Comparison of ENCODE assay signal across 1 cellular context in the genomic region with DNA sequence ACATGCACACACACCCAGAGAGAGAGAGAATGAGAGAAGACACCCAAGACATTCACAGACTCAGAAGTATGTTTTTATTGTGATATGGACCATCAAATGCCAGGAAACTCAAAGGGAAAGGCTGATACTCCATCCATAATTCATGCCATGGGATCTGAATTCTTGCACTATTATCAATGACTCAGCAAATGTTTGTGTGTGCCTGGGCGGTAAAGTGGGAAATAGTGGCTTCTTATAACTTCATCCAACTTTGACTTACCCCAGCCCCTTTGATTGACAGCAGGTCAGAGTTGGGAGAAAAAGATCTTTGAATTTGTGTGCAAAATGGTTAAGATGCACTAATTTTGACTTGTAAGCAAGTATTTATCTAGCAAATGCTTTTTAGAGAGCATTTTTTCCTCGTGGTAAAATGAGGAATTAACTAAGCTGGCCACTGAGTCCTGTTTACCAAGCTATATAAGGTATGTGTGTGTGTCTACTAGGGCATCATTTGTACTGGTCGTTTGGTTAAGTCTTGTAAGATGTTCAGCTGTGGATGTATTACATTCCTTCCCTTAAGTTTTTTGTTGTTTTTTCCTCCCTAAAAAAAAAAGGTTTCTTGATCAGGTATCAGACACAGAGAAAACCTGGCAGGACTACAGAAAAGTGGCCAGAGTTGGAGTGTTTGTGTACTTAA.
TF ChIP-seq lines count a peak whose summit lies in the region.

No MANE protein-coding gene starts in this region.

TF ChIP-seq in HepG2, 621 proteins besides CTCF, POLR2A, EP300 and RAD21:
- TF ChIP-seq NFE2L2 (IDR thresholded peaks at IDR 0.05; ENCODE audit: low read length) (peak; percentile 96), SRF (IDR thresholded peaks at IDR 0.05; ENCODE audit: low read depth, low read length) (peak; percentile 38; the same call in 1 of the 2 replicates), SMAD3 (CRISPR knock-in tag; IDR thresholded peaks at IDR 0.05) (0 out of 2 replicates have a peak, but pooled peaks have one; percentile 26), MAFG (CRISPR knock-in tag; IDR thresholded peaks at IDR 0.05) (0 out of 2 replicates have a peak, but pooled peaks have one; percentile 50), MAFK (conservative IDR thresholded peaks at IDR 0.05 in 1 of 2, IDR thresholded peaks at IDR 0.05 in 1 of 2; ENCODE audit: low read length in 2 of 2) (peak; percentile 96), FOXK2 (IDR thresholded peaks at IDR 0.05) (no peak), SIX4 (CRISPR knock-in tag; IDR thresholded peaks at IDR 0.05) (no peak), PTBP1 (IDR thresholded peaks at IDR 0.05; ENCODE audit: low read depth, low read length, poor library complexity, severe bottlenecking) (no peak), MAFF (IDR thresholded peaks at IDR 0.05; ENCODE audit: low read depth, low read length) (peak; percentile 95), NFE2 (CRISPR knock-in tag; IDR thresholded peaks at IDR 0.05) (peak; percentile 71; the same call in 1 of the 2 replicates), RFXAP (CRISPR knock-in tag; IDR thresholded peaks at IDR 0.05; ENCODE audit: borderline replicate concordance) (no peak), ZNF136 (CRISPR knock-in tag; IDR thresholded peaks at IDR 0.05; ENCODE audit: low read depth) (no peak), HDAC1 (CRISPR knock-in tag; IDR thresholded peaks at IDR 0.05) (no peak)
- TF ChIP-seq, protein P1, sequence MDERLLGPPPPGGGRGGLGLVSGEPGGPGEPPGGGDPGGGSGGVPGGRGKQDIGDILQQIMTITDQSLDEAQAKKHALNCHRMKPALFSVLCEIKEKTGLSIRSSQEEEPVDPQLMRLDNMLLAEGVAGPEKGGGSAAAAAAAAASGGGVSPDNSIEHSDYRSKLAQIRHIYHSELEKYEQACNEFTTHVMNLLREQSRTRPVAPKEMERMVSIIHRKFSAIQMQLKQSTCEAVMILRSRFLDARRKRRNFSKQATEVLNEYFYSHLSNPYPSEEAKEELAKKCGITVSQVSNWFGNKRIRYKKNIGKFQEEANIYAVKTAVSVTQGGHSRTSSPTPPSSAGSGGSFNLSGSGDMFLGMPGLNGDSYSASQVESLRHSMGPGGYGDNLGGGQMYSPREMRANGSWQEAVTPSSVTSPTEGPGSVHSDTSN (CRISPR knock-in tag; IDR thresholded peaks at IDR 0.05), result 0 out of 2 replicates have a peak, but pooled peaks have one; percentile 14
- TF ChIP-seq, protein P2, sequence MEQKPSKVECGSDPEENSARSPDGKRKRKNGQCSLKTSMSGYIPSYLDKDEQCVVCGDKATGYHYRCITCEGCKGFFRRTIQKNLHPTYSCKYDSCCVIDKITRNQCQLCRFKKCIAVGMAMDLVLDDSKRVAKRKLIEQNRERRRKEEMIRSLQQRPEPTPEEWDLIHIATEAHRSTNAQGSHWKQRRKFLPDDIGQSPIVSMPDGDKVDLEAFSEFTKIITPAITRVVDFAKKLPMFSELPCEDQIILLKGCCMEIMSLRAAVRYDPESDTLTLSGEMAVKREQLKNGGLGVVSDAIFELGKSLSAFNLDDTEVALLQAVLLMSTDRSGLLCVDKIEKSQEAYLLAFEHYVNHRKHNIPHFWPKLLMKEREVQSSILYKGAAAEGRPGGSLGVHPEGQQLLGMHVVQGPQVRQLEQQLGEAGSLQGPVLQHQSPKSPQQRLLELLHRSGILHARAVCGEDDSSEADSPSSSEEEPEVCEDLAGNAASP (CRISPR knock-in tag; IDR thresholded peaks at IDR 0.05; ENCODE audit: borderline replicate concordance), result no peak
